Comparison of ENCODE assay signal across 18 cellular contexts in genomic region chr14:72808564-72808963, GRCh38.
DNase-seq lines count a peak whose midpoint lies in the region; ATAC-seq, FAIRE-seq and TF ChIP-seq lines count a peak whose summit lies in the region.
"Had no signal": no experiment of that assay in that cellular context is flagged by ENCODE, and none has a peak within 500 bp of the region (broad histone marks: within the 10 kb centered on the region; RNA-seq: fewer than 3 reads in every experiment).

No MANE protein-coding gene starts in this region.

- H3K4me1 Mint-ChIP-seq in activated naive CD8-positive, alpha-beta T cell (ENCODE audit: low read depth): peaks cover 29% of the 10 kb centered on the region
- peaks cover 33% of the 10 kb centered on the region for H3K4me1 Mint-ChIP-seq in activated naive CD8-positive, alpha-beta T cell treated with anti-CD3 and anti-CD28 coated beads, Interleukin-2, amount 50 U/mL, for 24 hours

- H3K27me3 Mint-ChIP-seq in activated naive CD8-positive, alpha-beta T cell: no peaks in the 10 kb centered on the region
- H3K27me3 Mint-ChIP-seq in activated naive CD8-positive, alpha-beta T cell treated with anti-CD3 and anti-CD28 coated beads, Interleukin-2, amount 50 U/mL, for 24 hours: no peaks in the 10 kb centered on the region

- intact Hi-C loops in pancreas (cut with DNase I): no loop called here

- H3K27ac ChIP-seq in pancreas: no peak overlapping the region
- H3K27ac ChIP-seq: C4-2B had no signal

- no peak for ATAC-seq in activated naive CD8-positive, alpha-beta T cell treated with anti-CD3 and anti-CD28 coated beads, Interleukin-2, amount 50 U/mL, for 24 hours
- ATAC-seq in pancreas: no peak
- ATAC-seq: Panc1 had no signal

- FAIRE-seq in pancreas (lab: Jason Lieb, UNC): no peak
- FAIRE-seq: A204.1, G401.6, GM12891 had no signal

- DNase-seq in activated naive CD8-positive, alpha-beta T cell treated with anti-CD3 and anti-CD28 coated beads, Interleukin-2, amount 50 U/mL, for 24 hours: no peak
- peak; percentile 68 for DNase-seq in DMS 273 (lab: John Stamatoyannopoulos, UW; ENCODE audit: unreplicated experiment)
- DNase-seq in brain pericyte (ENCODE audit: low read depth, low spot score): peak; percentile 55
- DNase-seq in pons (ENCODE audit: low spot score): peak; percentile 62
- DNase-seq in pancreas: no peak
- DNase-seq in stimulated activated CD4-positive, alpha-beta T cell treated with anti-CD3 and anti-CD28 coated beads, Interleukin-2, amount 100 ng/mL, for 24 hours: no peak
- DNase-seq in stimulated activated CD8-positive, alpha-beta memory T cell treated with anti-CD3 and anti-CD28 coated beads, Interleukin-4, amount 100 ng/mL, for 48 hours: no peak
- DNase-seq: HCEC 1CT, Karpas-422, NCI-H1105 treated with DMSO at 0.1 percent for 48 hours, NCI-H187, NCI-H748 treated with DMSO at 0.1 percent for 48 hours had no signal

- no peaks in the 10 kb centered on the region for H3K27me3 ChIP-seq in pancreas

- TF ChIP-seq CTCF in pancreas (IDR thresholded peaks at IDR 0.05): no peak

- no peaks in the 10 kb centered on the region for H3K4me1 ChIP-seq in pancreas

- no peaks in the 10 kb centered on the region for H3K36me3 ChIP-seq in pancreas

- H3K4me3 Mint-ChIP-seq in activated naive CD8-positive, alpha-beta T cell: no peak overlapping the region
- H3K4me3 Mint-ChIP-seq in activated naive CD8-positive, alpha-beta T cell treated with anti-CD3 and anti-CD28 coated beads, Interleukin-2, amount 50 U/mL, for 24 hours: no peak overlapping the region

- H3K36me3 Mint-ChIP-seq in activated naive CD8-positive, alpha-beta T cell: no peaks in the 10 kb centered on the region
- H3K36me3 Mint-ChIP-seq in activated naive CD8-positive, alpha-beta T cell treated with anti-CD3 and anti-CD28 coated beads, Interleukin-2, amount 50 U/mL, for 24 hours (ENCODE audit: low read depth): peaks cover 4% of the 10 kb centered on the region

- no peaks in the 10 kb centered on the region for H3K9me3 ChIP-seq in pancreas

- H3K9me3 Mint-ChIP-seq in activated naive CD8-positive, alpha-beta T cell (ENCODE audit: low read depth): no peaks in the 10 kb centered on the region
- no peaks in the 10 kb centered on the region for H3K9me3 Mint-ChIP-seq in activated naive CD8-positive, alpha-beta T cell treated with anti-CD3 and anti-CD28 coated beads, Interleukin-2, amount 50 U/mL, for 24 hours

- 84 to 85% methylated on average over 4 of the region's 4 CpGs for WGBS in pancreas, 2 donors

- no peak overlapping the region for H3K4me3 ChIP-seq in pancreas

- H3K27ac Mint-ChIP-seq in activated naive CD8-positive, alpha-beta T cell: peak overlapping the region; percentile 88
- no peak overlapping the region for H3K27ac Mint-ChIP-seq in activated naive CD8-positive, alpha-beta T cell treated with anti-CD3 and anti-CD28 coated beads, Interleukin-2, amount 50 U/mL, for 24 hours

Comparison
In these comparisons a context has a peak if more than half of its experiments do, and no peak if none do; other contexts are left out.
1. DNase-seq: peak in DMS 273 (single experiment), brain pericyte (single experiment) and pons (single experiment); none in activated naive CD8-positive, alpha-beta T cell treated with anti-CD3 and anti-CD28 coated beads, Interleukin-2, amount 50 U/mL, for 24 hours (single experiment), pancreas (0 of 6), stimulated activated CD4-positive, alpha-beta T cell treated with anti-CD3 and anti-CD28 coated beads, Interleukin-2, amount 100 ng/mL, for 24 hours (0 of 2) and stimulated activated CD8-positive, alpha-beta memory T cell treated with anti-CD3 and anti-CD28 coated beads, Interleukin-4, amount 100 ng/mL, for 48 hours (single experiment).